In genomic region chr20:61569836-61570235, GRCh38 we compare ENCODE assay signal across 18 cellular contexts.
DNase-seq lines count a peak whose midpoint lies in the region; ATAC-seq lines count a peak whose summit lies in the region.
"Had no signal": no experiment of that assay in that cellular context is flagged by ENCODE, and none has a peak within 500 bp of the region (broad histone marks: within the 10 kb centered on the region; RNA-seq: fewer than 3 reads in every experiment).

No MANE protein-coding gene starts in this region.

- peaks cover 20% of the 10 kb centered on the region for H3K4me1 ChIP-seq in BLaER1

- no peak overlapping the region for H3K27ac ChIP-seq in BLaER1

- DNase-seq in NCI-H187 (lab: John Stamatoyannopoulos, UW) (peak; percentile 87 to 89), left kidney (ENCODE audit: low read depth, low spot score) (peak; percentile 93), renal cortical epithelial cell (ENCODE audit: low read depth) (peak; percentile 34), COR-L47 (lab: John Stamatoyannopoulos, UW) (no peak), NCI-H2227 treated with DMSO at 0.1 percent for 48 hours (lab: John Stamatoyannopoulos, UW) (no peak)
- DNase-seq: CD8-positive, alpha-beta memory T cell; DMS 273 treated with DMSO at 0.1 percent for 48 hours; EL; H9; Karpas-422; MM.1S; NCI-H2081 treated with DMSO at 0.1 percent for 48 hours; NCI-H69; SK-N-SH had no signal

- no peak overlapping the region for H3K9ac ChIP-seq in BLaER1
- H3K9ac ChIP-seq: SK-N-SH had no signal

- peak overlapping the region; percentile 56 for H3K4me2 ChIP-seq in BLaER1
- H3K4me2 ChIP-seq: SK-N-SH had no signal

- H3K36me3 ChIP-seq in BLaER1 = no peaks in the 10 kb centered on the region

- H3K4me3 ChIP-seq in BLaER1 = no peak overlapping the region

- H3K9me3 ChIP-seq in BLaER1 = no peaks in the 10 kb centered on the region
- H3K9me3 ChIP-seq: SK-N-SH had no signal

- no peak for ATAC-seq in HG03378 (IDR thresholded peaks at IDR 0.05; ENCODE audit: unreplicated experiment)
- ATAC-seq: Panc1, Right ventricle myocardium inferior had no signal

- no peaks in the 10 kb centered on the region for H3K27me3 ChIP-seq in BLaER1

- no peaks in the 10 kb centered on the region for H4K20me1 ChIP-seq in BLaER1

Comparison
In these comparisons a context has a peak if more than half of its experiments do, and no peak if none do; other contexts are left out.
1. DNase-seq: peak in NCI-H187 (2 of 2), left kidney (single experiment) and renal cortical epithelial cell (single experiment); none in COR-L47 (single experiment) and NCI-H2227 treated with DMSO at 0.1 percent for 48 hours (single experiment).